ENCODE assay signal across 11 cellular contexts in the genomic region with DNA sequence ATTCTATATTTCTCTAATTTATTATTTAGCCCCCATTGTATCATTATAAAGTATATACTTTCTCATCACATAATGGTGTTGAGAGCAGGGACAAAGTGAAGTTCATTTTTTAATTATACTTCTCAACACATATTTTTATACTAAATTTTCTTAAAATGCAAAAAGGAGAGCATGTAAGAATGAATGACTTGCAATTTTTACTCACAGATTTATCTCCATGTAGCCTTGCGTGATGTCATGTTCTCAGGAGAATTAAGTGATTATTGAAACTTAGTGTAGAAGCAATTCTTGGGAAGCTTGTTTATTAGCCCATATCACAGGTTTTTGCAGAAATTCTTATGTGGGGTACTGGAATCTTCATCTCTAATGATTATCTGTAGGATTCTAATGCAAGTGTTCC. TPM values are rescaled to one million over a fixed set of nuclear protein-coding genes. Genes with fewer than 3 reads are reported as not detected.
"Had no signal": no experiment of that assay in that cellular context is flagged by ENCODE, and none has a peak within 500 bp of the region (broad histone marks: within the 10 kb centered on the region; RNA-seq: fewer than 3 reads in every experiment).

No MANE protein-coding gene starts in this region.

- H3K27me3 Mint-ChIP-seq: IgD-negative memory B cell had no signal

- H3K4me3 ChIP-seq: GM23248, HAP-1 had no signal

- H3K9me3 ChIP-seq: HAP-1 had no signal

- H3K4me1 ChIP-seq: HAP-1 had no signal

- H2AFZ ChIP-seq: GM23248 had no signal

- DNase-seq: GM23248, GOT3, H7, HFFc6, KG1 had no signal

- H3K4me3 Mint-ChIP-seq: HFFc6, IgD-negative memory B cell had no signal

- H3K9ac ChIP-seq: GM23248 had no signal

- H3K27ac Mint-ChIP-seq: HFFc6, IgD-negative memory B cell had no signal

- H3K27ac ChIP-seq: GM23248, HL-60 had no signal

- H3K36me3 ChIP-seq: HAP-1 had no signal

- H3K4me1 Mint-ChIP-seq: IgD-negative memory B cell had no signal

- H3K36me3 Mint-ChIP-seq: IgD-negative memory B cell had no signal

- ATAC-seq: HCT116 had no signal

RNA-seq across cellular contexts. Expression of gene OR5M11, which starts 0.7 kb away (rescaled TPM):
- total RNA-seq: GM23248, H4, H7, HFFc6, HT1080 had no signal
- polyA plus RNA-seq: GM23248, IgD-negative memory B cell had no signal

RNA-seq across cellular contexts. Expression of gene OR5M10, which starts 33.8 kb away (rescaled TPM):
- total RNA-seq: GM23248, H4, H7, HFFc6, HT1080 had no signal
- polyA plus RNA-seq: GM23248, IgD-negative memory B cell had no signal

RNA-seq across cellular contexts. Expression of gene OR5M8, which starts 52.6 kb away (rescaled TPM):
- total RNA-seq: GM23248, H4, H7, HFFc6, HT1080 had no signal
- polyA plus RNA-seq: GM23248, IgD-negative memory B cell had no signal
